Comparison of ENCODE assay signal across 24 cellular contexts in the genomic region with DNA sequence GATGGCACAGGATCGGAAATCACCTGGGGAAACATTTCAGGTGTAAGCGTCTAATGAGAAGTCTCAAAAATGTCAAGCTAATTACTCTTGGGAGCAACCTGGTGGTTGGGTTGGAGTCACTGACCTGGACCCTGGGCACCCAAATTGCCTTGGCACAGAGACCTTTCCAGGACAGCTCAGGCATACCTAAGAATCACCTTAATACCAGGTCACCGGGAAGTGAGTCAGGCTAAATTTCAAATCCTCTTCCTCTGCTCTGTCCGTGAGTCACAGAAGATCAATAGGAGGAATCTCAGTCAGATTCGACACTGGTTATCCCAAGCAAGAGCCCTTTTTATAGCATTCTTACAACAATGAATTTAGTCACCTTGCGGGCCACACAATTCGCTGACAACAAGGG.
DNase-seq lines count a peak whose midpoint lies in the region; ATAC-seq, FAIRE-seq and TF ChIP-seq lines count a peak whose summit lies in the region.
"Had no signal": no experiment of that assay in that cellular context is flagged by ENCODE, and none has a peak within 500 bp of the region (broad histone marks: within the 10 kb centered on the region; RNA-seq: fewer than 3 reads in every experiment).

No MANE protein-coding gene starts in this region.

- H3K56ac ChIP-seq in H1 (replicated peaks; ENCODE audit: insufficient read length, low read depth, low read length) (no peak overlapping the region), mesendoderm (ENCODE audit: low read length) (no peak overlapping the region)

- no peak overlapping the region for H3K14ac ChIP-seq in H1 (ENCODE audit: insufficient read length)

- 75% methylated on average over 7 of the region's 7 CpGs; no CpG with 5 or more reads in 1 of the 2 experiments for WGBS in H1 (ENCODE audit: extremely low coverage in 1 of 2, insufficient coverage in 1 of 2, insufficient read length in 1 of 2, insufficient replicate concordance in 2 of 2, low coverage in 1 of 2, low lambda C conversion rate in 2 of 2, missing lambda C conversion rate in 1 of 2), 2 experiments
- no CpG with 5 or more reads among the region's 7 CpGs for WGBS in mesendoderm (ENCODE audit: extremely low coverage, insufficient coverage, low lambda C conversion rate)

- BruUV-seq in HCT116 (replicated peaks; lab: Mats Ljungman, UMichigan): no TSS peak
- BruUV-seq in PC-9 (replicated peaks; lab: Mats Ljungman, UMichigan): TSS peak; percentile 86

- peak overlapping the region; percentile 86; the same call in 1 of the 2 replicates for H3K18ac ChIP-seq in H1 (ENCODE audit: extremely low read depth, low read length)
- peak overlapping the region; percentile 33 for H3K18ac ChIP-seq in mesendoderm (ENCODE audit: low read length)

- POLR2A ChIA-PET in HCT116 (lab: Charles Lee) (no interaction called here), PC-9 (lab: Charles Lee; ENCODE audit: unreplicated experiment) (interaction anchor here (0.8 to 2.2 kb wide), 4 partner anchors 12 to 249 kb away, joined by 6 to 50 read pairs (median 8); a partner anchor contains a TSS), H1 (lab: Charles Lee; ENCODE audit: partially characterized antibody) (no interaction called here)
- POLR2A ChIA-PET in activated CD8-positive, alpha-beta T cell treated with anti-CD3 and anti-CD28 coated beads for 36 hours (lab: Charles Lee): no interaction called here

- H3K9me3 ChIP-seq in HCT116 (ENCODE audit: control insufficient read depth in 1 of 2, insufficient read depth in 1 of 2, low read depth in 1 of 2, low read length in 2 of 2): no peaks in the 10 kb centered on the region
- H3K9me3 ChIP-seq in PC-9 (ENCODE audit: insufficient read depth, low read depth): no peaks in the 10 kb centered on the region
- no peaks in the 10 kb centered on the region for H3K9me3 ChIP-seq in H1 (ENCODE audit: insufficient read depth in 2 of 2, low read depth in 1 of 2, low read length in 1 of 2)
- H3K9me3 ChIP-seq: adrenal gland, BE2C had no signal

- no peaks in the 10 kb centered on the region for H3K9me3 Mint-ChIP-seq in activated CD8-positive, alpha-beta T cell treated with anti-CD3 and anti-CD28 coated beads for 36 hours
- H3K9me3 Mint-ChIP-seq: activated T-cell treated with anti-CD3 and anti-CD28 coated beads, Interleukin-2, amount 50 U/mL, for 4 hours; endodermal cell; type B pancreatic cell had no signal

- H3K9ac ChIP-seq in HCT116 (ENCODE audit: low read length) (no peak overlapping the region), H1 (replicated peaks in 1 of 4; ENCODE audit: extremely low read depth in 1 of 4, low read depth in 3 of 4, low read length in 3 of 4) (no peak overlapping the region), mesendoderm (ENCODE audit: low read length) (no peak overlapping the region)

- no peak overlapping the region for H3K4ac ChIP-seq in H1 (replicated peaks; ENCODE audit: insufficient read length, low read depth, low read length)
- peak overlapping the region; percentile 48 for H3K4ac ChIP-seq in mesendoderm (ENCODE audit: low read depth, low read length)

- DNase-seq in HCT116 (ENCODE audit: low read depth, low spot score) (peak; percentile 49), PC-9 (peak in 1 of 2 experiments; percentile 95), H1 (ENCODE audit: low read depth in 1 of 2, low spot score in 2 of 2) (no peak), mesendoderm (no peak), NCI-H1092 treated with DMSO at 0.1 percent for 48 hours (lab: John Stamatoyannopoulos, UW) (no peak)
- no peak for DNase-seq in stimulated activated naive CD8-positive, alpha-beta T cell treated with anti-CD3 and anti-CD28 coated beads, Interleukin-15, Interleukin-2, amounts not matched to agents 100 U/mL and 50 U/mL, for 24 hours
- no peak for DNase-seq in activated CD8-positive, alpha-beta T cell treated with anti-CD3 and anti-CD28 coated beads for 36 hours
- DNase-seq: activated CD4-positive, alpha-beta T cell treated with anti-CD3 and anti-CD28 coated beads for 48 hours; activated naive CD4-positive, alpha-beta T cell treated with Interleukin-2 at 50 U/mL for 16 hours; activated T-cell treated with anti-CD3 and anti-CD28 coated beads, Interleukin-2, amount 50 U/mL, for 4 hours; adrenal gland; BE2C; brain microvascular endothelial cell; DMS79; endodermal cell; GOT3; kidney glomerular epithelial cell; NCI-H1417 treated with DMSO at 0.1 percent for 48 hours; stimulated activated CD8-positive, alpha-beta memory T cell treated with anti-CD3 and anti-CD28 coated beads, Interleukin-4, amount 100 ng/mL, for 48 hours had no signal

- H4K5ac ChIP-seq in H1 (ENCODE audit: insufficient read length, low read depth, low read length) (no peak overlapping the region), mesendoderm (ENCODE audit: low read length) (no peak overlapping the region)

- FAIRE-seq in H1 (lab: Jason Lieb, UNC): no peak
- FAIRE-seq: colon, GM18507 had no signal

- H2AFZ ChIP-seq in HCT116 (ENCODE audit: low read depth, low read length, poor library complexity, severe bottlenecking): no peak overlapping the region
- H2AFZ ChIP-seq in PC-9: 0 out of 2 replicates have a peak overlapping the region, but pooled peaks have one; percentile 2
- H2AFZ ChIP-seq in H1 (ENCODE audit: low read length): 0 out of 2 replicates have a peak overlapping the region, but pooled peaks have one; percentile 3

- H2BK12ac ChIP-seq in H1 (ENCODE audit: low read depth, low read length): peak overlapping the region; percentile 82; the same call in 1 of the 2 replicates

- TF ChIP-seq EP300 in H1 (IDR thresholded peaks at IDR 0.05; ENCODE audit: borderline replicate concordance in 1 of 2, low read depth in 2 of 2, low read length in 2 of 2): no peak

- peak overlapping the region; percentile 20; the same call in 1 of the 2 replicates for H2BK5ac ChIP-seq in H1 (ENCODE audit: low read depth, low read length)
- no peak overlapping the region for H2BK5ac ChIP-seq in mesendoderm (ENCODE audit: low read length)

- H3F3A ChIP-seq in PC-9 (ENCODE audit: insufficient read depth, low read depth): peaks cover 59% of the 10 kb centered on the region

- H3K27me3 ChIP-seq in HCT116 (ENCODE audit: insufficient read depth, low read length): no peaks in the 10 kb centered on the region
- H3K27me3 ChIP-seq in PC-9 (ENCODE audit: insufficient read depth, low read depth): no peaks in the 10 kb centered on the region
- H3K27me3 ChIP-seq in H1 (replicated peaks in 1 of 4; ENCODE audit: control insufficient read depth in 3 of 4, extremely low read depth in 1 of 4, insufficient read depth in 3 of 4, low read length in 3 of 4): no peaks in the 10 kb centered on the region
- H3K27me3 ChIP-seq in mesendoderm (ENCODE audit: insufficient read depth, low read length, poor library complexity): no peaks in the 10 kb centered on the region
- H3K27me3 ChIP-seq: brain microvascular endothelial cell had no signal

- peak overlapping the region; percentile 49 for H4K91ac ChIP-seq in H1 (replicated peaks; ENCODE audit: insufficient read length, low read length)

- no peak overlapping the region for H3K4me3 Mint-ChIP-seq in activated CD8-positive, alpha-beta T cell treated with anti-CD3 and anti-CD28 coated beads for 36 hours
- H3K4me3 Mint-ChIP-seq: activated T-cell treated with anti-CD3 and anti-CD28 coated beads, Interleukin-2, amount 50 U/mL, for 4 hours; endodermal cell had no signal

- no peaks in the 10 kb centered on the region for H3K36me3 Mint-ChIP-seq in activated CD8-positive, alpha-beta T cell treated with anti-CD3 and anti-CD28 coated beads for 36 hours (ENCODE audit: low read depth)
- H3K36me3 Mint-ChIP-seq: type B pancreatic cell had no signal

- H4K20me1 ChIP-seq in HCT116 (ENCODE audit: insufficient read depth): no peaks in the 10 kb centered on the region
- no peaks in the 10 kb centered on the region for H4K20me1 ChIP-seq in PC-9 (ENCODE audit: insufficient read depth)
- no peaks in the 10 kb centered on the region for H4K20me1 ChIP-seq in H1 (replicated peaks in 1 of 2; ENCODE audit: control insufficient read depth in 1 of 2, insufficient read depth in 2 of 2, low read length in 2 of 2)

- intact Hi-C loops in HCT116 (cut with micrococcal nuclease): no loop called here
- intact Hi-C loops in PC-9 (cut with micrococcal nuclease; ENCODE audit: unreplicated experiment): no loop called here
- intact Hi-C loops in activated CD8-positive, alpha-beta T cell treated with anti-CD3 and anti-CD28 coated beads for 36 hours (cut with micrococcal nuclease): no loop called here

- peak; percentile 82 for ATAC-seq in HCT116
- ATAC-seq in HG03520 (IDR thresholded peaks at IDR 0.05; ENCODE audit: unreplicated experiment): no peak
- no peak for ATAC-seq in stimulated activated naive CD8-positive, alpha-beta T cell treated with anti-CD3 and anti-CD28 coated beads, Interleukin-15, Interleukin-2, amounts not matched to agents 100 U/mL and 50 U/mL, for 24 hours
- ATAC-seq in activated CD8-positive, alpha-beta T cell treated with anti-CD3 and anti-CD28 coated beads for 36 hours: no peak
- ATAC-seq: activated T-cell treated with anti-CD3 and anti-CD28 coated beads, Interleukin-2, amount 50 U/mL, for 4 hours had no signal

- H3K4me3 ChIP-seq in HCT116 (replicated peaks in 1 of 2; ENCODE audit: low read depth in 1 of 2, low read length in 2 of 2) (peak overlapping the region in 1 of 2 experiments; percentile 10; a peak in 2 of 4 replicates), PC-9 (peak overlapping the region; percentile 43; the same call in 1 of the 2 replicates), H1 (ENCODE audit: extremely low read depth in 1 of 4, insufficient read depth in 2 of 4, low read depth in 3 of 4, low read length in 4 of 4) (no peak overlapping the region), mesendoderm (ENCODE audit: low read length) (no peak overlapping the region)
- H3K4me3 ChIP-seq: adrenal gland had no signal

- H3K9me2 ChIP-seq in HCT116 (ENCODE audit: insufficient read depth) (no peaks in the 10 kb centered on the region; the same call in 1 of the 2 replicates), PC-9 (ENCODE audit: insufficient read depth) (no peaks in the 10 kb centered on the region)

- CTCF ChIA-PET in HCT116 (lab: Charles Lee): no interaction called here
- CTCF ChIA-PET in PC-9 (lab: Charles Lee): interaction anchor here (0.8 kb wide), 1 partner anchor 25 kb away, joined by 5 read pairs; no protein-coding TSS in a partner anchor
- CTCF ChIA-PET in H1 (lab: Charles Lee; ENCODE audit: partially characterized antibody): interaction anchor here (0.9 to 3.7 kb wide), 7 partner anchors 20 to 201 kb away, joined by 3 to 17 read pairs (median 5); no protein-coding TSS in a partner anchor
- CTCF ChIA-PET in activated CD8-positive, alpha-beta T cell treated with anti-CD3 and anti-CD28 coated beads for 36 hours (lab: Charles Lee): no interaction called here

- TF ChIP-seq POLR2A in HCT116 (IDR thresholded peaks at IDR 0.05; ENCODE audit: borderline replicate concordance, extremely low read depth, insufficient read depth, insufficient read length) (no peak), H1 (IDR thresholded peaks at IDR 0.05; ENCODE audit: control extremely low read depth in 1 of 2, low read depth in 2 of 2, low read length in 2 of 2) (no peak)

- H2BK15ac ChIP-seq in H1 (ENCODE audit: low read length): 0 out of 2 replicates have a peak overlapping the region, but pooled peaks have one; percentile 31
- no peak overlapping the region for H2BK15ac ChIP-seq in mesendoderm (replicated peaks; ENCODE audit: low read depth)

- H2AK5ac ChIP-seq in H1 (ENCODE audit: low read depth, low read length) (no peak overlapping the region), mesendoderm (ENCODE audit: low read length) (peak overlapping the region; percentile 76)

- H3K36me3 ChIP-seq in HCT116 (ENCODE audit: control insufficient read depth in 1 of 2, insufficient read depth in 2 of 2, low read length in 2 of 2) (no peaks in the 10 kb centered on the region), PC-9 (ENCODE audit: low read depth) (no peaks in the 10 kb centered on the region), H1 (ENCODE audit: control insufficient read depth in 2 of 4, insufficient read depth in 4 of 4, low read length in 3 of 4) (no peaks in the 10 kb centered on the region), mesendoderm (ENCODE audit: control insufficient read depth, insufficient read depth, low read length) (no peaks in the 10 kb centered on the region)
- H3K36me3 ChIP-seq: adrenal gland, BE2C, brain microvascular endothelial cell had no signal

- no peak overlapping the region for H3K27ac Mint-ChIP-seq in activated CD8-positive, alpha-beta T cell treated with anti-CD3 and anti-CD28 coated beads for 36 hours
- H3K27ac Mint-ChIP-seq: progenitor cell of endocrine pancreas had no signal

- RAD21 ChIA-PET in HCT116 (lab: Charles Lee; ENCODE audit: low non-redundant PET in 1 of 2, low total read pairs in 2 of 2, uncharacterized antibody in 2 of 2, unreplicated experiment in 2 of 2): no interaction called here

- H3K23ac ChIP-seq in H1 (ENCODE audit: insufficient read length) (no peak overlapping the region), mesendoderm (ENCODE audit: low read length) (no peak overlapping the region)

- peak overlapping the region; percentile 88 for H2BK120ac ChIP-seq in H1 (replicated peaks; ENCODE audit: low read depth, low read length)
- no peak overlapping the region for H2BK120ac ChIP-seq in mesendoderm (ENCODE audit: low read depth, low read length)

- TF ChIP-seq RAD21 in HCT116 (IDR thresholded peaks at IDR 0.05; ENCODE audit: low read depth) (no peak; the same call in 1 of the 2 replicates), H1 (IDR thresholded peaks at IDR 0.05 in 1 of 2, conservative IDR thresholded peaks at IDR 0.05 in 1 of 2; ENCODE audit: low read depth in 2 of 2, low read length in 2 of 2) (no peak)

- H3K79me1 ChIP-seq in H1 (ENCODE audit: low read depth, low read length) (no peaks in the 10 kb centered on the region), mesendoderm (ENCODE audit: low read length) (no peaks in the 10 kb centered on the region)

- TF ChIP-seq CTCF in HCT116 (IDR thresholded peaks at IDR 0.05 in 2 of 3, conservative IDR thresholded peaks at IDR 0.05 in 1 of 3; ENCODE audit: borderline replicate concordance in 1 of 3, insufficient read depth in 1 of 3, low read depth in 2 of 3, low read length in 2 of 3) (no peak), PC-9 (conservative IDR thresholded peaks at IDR 0.05) (no peak), H1 (IDR thresholded peaks at IDR 0.05; ENCODE audit: control extremely low read depth in 1 of 3, insufficient read depth in 1 of 3, low read depth in 1 of 3, low read length in 3 of 3) (no peak)
- TF ChIP-seq CTCF in activated CD8-positive, alpha-beta T cell treated with anti-CD3 and anti-CD28 coated beads for 36 hours (IDR thresholded peaks at IDR 0.05): no peak

- H3K4me1 Mint-ChIP-seq in activated CD8-positive, alpha-beta T cell treated with anti-CD3 and anti-CD28 coated beads for 36 hours (ENCODE audit: low read depth): no peaks in the 10 kb centered on the region

- H3K27me3 Mint-ChIP-seq in activated CD8-positive, alpha-beta T cell treated with anti-CD3 and anti-CD28 coated beads for 36 hours: peaks cover 3% of the 10 kb centered on the region
- H3K27me3 Mint-ChIP-seq: progenitor cell of endocrine pancreas, type B pancreatic cell had no signal

- H3K79me2 ChIP-seq in HCT116 (ENCODE audit: insufficient read depth, low read length): no peaks in the 10 kb centered on the region
- no peaks in the 10 kb centered on the region for H3K79me2 ChIP-seq in PC-9 (ENCODE audit: low read depth)
- no peaks in the 10 kb centered on the region for H3K79me2 ChIP-seq in H1 (ENCODE audit: control insufficient read depth in 1 of 2, insufficient read depth in 2 of 2, low read length in 2 of 2)
- no peaks in the 10 kb centered on the region for H3K79me2 ChIP-seq in mesendoderm (ENCODE audit: control insufficient read depth, insufficient read depth, low read length)

- H4K8ac ChIP-seq in H1 (ENCODE audit: extremely low read depth, insufficient read depth, low read length): no peak overlapping the region
- H4K8ac ChIP-seq in mesendoderm (ENCODE audit: low read depth, low read length): no peak overlapping the region

- no peaks in the 10 kb centered on the region for H3K23me2 ChIP-seq in H1 (ENCODE audit: low read depth, low read length)

- H3K4me1 ChIP-seq in HCT116 (ENCODE audit: control insufficient read depth in 1 of 2, insufficient read depth in 2 of 2, low read length in 2 of 2) (peaks cover 10 to 48% of the 10 kb centered on the region in 2 experiments), PC-9 (replicated peaks; ENCODE audit: insufficient read depth) (peaks cover 90% of the 10 kb centered on the region), H1 (replicated peaks in 1 of 4; ENCODE audit: control insufficient read depth in 3 of 4, insufficient read depth in 4 of 4, low read length in 3 of 4) (peaks cover 5 to 23% (median 15%) of the 10 kb centered on the region in 4 experiments; a peak in 6 of 7 replicates), mesendoderm (ENCODE audit: control insufficient read depth, low read depth, low read length) (peaks cover 7% of the 10 kb centered on the region)
- H3K4me1 ChIP-seq: adrenal gland, BE2C had no signal

- H3K4me2 ChIP-seq in HCT116 (ENCODE audit: low read length) (peak overlapping the region; percentile 62), PC-9 (peak overlapping the region; percentile 77), H1 (ENCODE audit: insufficient read depth in 1 of 2, low read depth in 2 of 2, low read length in 2 of 2) (no peak overlapping the region), mesendoderm (ENCODE audit: low read length) (no peak overlapping the region)

- no peak overlapping the region for H3K27ac ChIP-seq in HCT116 (ENCODE audit: low read depth, low read length)
- H3K27ac ChIP-seq in PC-9: peak overlapping the region; percentile 97
- H3K27ac ChIP-seq in H1 (ENCODE audit: low read depth, low read length): no peak overlapping the region
- no peak overlapping the region for H3K27ac ChIP-seq in mesendoderm (ENCODE audit: low read depth, low read length)
- H3K27ac ChIP-seq: adrenal gland, brain microvascular endothelial cell had no signal

- peak overlapping the region; percentile 98 for H2BK20ac ChIP-seq in H1 (ENCODE audit: low read length)

Comparison
In these comparisons a context has a peak if more than half of its experiments do, and no peak if none do; other contexts are left out.
1. H3K4me2 ChIP-seq: peak in HCT116 (single experiment) and PC-9 (single experiment); none in H1 (0 of 2) and mesendoderm (single experiment).
2. CTCF ChIA-PET loops: an anchor here in PC-9 (0.8 kb wide) and H1 (0.9 to 3.7 kb wide); none called in HCT116 and activated CD8-positive, alpha-beta T cell treated with anti-CD3 and anti-CD28 coated beads for 36 hours.